1 cellular context compared by ENCODE assay signal in genomic region chr22:42277988-42278776, GRCh38.
TF ChIP-seq lines count a peak whose summit lies in the region.

No MANE protein-coding gene starts in this region.

TF ChIP-seq in SK-N-SH treated with all-trans-retinoic acid at 6 μM for 48 hours, 23 proteins besides CTCF, POLR2A, EP300 and RAD21 (continued from another document):
- TF ChIP-seq, protein P1, sequence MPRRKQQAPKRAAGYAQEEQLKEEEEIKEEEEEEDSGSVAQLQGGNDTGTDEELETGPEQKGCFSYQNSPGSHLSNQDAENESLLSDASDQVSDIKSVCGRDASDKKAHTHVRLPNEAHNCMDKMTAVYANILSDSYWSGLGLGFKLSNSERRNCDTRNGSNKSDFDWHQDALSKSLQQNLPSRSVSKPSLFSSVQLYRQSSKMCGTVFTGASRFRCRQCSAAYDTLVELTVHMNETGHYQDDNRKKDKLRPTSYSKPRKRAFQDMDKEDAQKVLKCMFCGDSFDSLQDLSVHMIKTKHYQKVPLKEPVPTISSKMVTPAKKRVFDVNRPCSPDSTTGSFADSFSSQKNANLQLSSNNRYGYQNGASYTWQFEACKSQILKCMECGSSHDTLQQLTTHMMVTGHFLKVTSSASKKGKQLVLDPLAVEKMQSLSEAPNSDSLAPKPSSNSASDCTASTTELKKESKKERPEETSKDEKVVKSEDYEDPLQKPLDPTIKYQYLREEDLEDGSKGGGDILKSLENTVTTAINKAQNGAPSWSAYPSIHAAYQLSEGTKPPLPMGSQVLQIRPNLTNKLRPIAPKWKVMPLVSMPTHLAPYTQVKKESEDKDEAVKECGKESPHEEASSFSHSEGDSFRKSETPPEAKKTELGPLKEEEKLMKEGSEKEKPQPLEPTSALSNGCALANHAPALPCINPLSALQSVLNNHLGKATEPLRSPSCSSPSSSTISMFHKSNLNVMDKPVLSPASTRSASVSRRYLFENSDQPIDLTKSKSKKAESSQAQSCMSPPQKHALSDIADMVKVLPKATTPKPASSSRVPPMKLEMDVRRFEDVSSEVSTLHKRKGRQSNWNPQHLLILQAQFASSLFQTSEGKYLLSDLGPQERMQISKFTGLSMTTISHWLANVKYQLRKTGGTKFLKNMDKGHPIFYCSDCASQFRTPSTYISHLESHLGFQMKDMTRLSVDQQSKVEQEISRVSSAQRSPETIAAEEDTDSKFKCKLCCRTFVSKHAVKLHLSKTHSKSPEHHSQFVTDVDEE (CRISPR knock-in tag; IDR thresholded peaks at IDR 0.05), result no peak
- TF ChIP-seq, protein P2, sequence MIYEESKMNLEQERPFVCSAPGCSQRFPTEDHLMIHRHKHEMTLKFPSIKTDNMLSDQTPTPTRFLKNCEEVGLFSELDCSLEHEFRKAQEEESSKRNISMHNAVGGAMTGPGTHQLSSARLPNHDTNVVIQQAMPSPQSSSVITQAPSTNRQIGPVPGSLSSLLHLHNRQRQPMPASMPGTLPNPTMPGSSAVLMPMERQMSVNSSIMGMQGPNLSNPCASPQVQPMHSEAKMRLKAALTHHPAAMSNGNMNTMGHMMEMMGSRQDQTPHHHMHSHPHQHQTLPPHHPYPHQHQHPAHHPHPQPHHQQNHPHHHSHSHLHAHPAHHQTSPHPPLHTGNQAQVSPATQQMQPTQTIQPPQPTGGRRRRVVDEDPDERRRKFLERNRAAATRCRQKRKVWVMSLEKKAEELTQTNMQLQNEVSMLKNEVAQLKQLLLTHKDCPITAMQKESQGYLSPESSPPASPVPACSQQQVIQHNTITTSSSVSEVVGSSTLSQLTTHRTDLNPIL (CRISPR knock-in tag; IDR thresholded peaks at IDR 0.05; ENCODE audit: low read depth), result no peak
- TF ChIP-seq, protein P3, sequence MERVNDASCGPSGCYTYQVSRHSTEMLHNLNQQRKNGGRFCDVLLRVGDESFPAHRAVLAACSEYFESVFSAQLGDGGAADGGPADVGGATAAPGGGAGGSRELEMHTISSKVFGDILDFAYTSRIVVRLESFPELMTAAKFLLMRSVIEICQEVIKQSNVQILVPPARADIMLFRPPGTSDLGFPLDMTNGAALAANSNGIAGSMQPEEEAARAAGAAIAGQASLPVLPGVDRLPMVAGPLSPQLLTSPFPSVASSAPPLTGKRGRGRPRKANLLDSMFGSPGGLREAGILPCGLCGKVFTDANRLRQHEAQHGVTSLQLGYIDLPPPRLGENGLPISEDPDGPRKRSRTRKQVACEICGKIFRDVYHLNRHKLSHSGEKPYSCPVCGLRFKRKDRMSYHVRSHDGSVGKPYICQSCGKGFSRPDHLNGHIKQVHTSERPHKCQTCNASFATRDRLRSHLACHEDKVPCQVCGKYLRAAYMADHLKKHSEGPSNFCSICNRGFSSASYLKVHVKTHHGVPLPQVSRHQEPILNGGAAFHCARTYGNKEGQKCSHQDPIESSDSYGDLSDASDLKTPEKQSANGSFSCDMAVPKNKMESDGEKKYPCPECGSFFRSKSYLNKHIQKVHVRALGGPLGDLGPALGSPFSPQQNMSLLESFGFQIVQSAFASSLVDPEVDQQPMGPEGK (CRISPR knock-in tag; IDR thresholded peaks at IDR 0.05; ENCODE audit: borderline replicate concordance), result no peak
- TF ChIP-seq RARB (CRISPR knock-in tag; IDR thresholded peaks at IDR 0.05) (no peak), GLIS3 (CRISPR knock-in tag; IDR thresholded peaks at IDR 0.05) (no peak), OSR1 (CRISPR knock-in tag; IDR thresholded peaks at IDR 0.05) (no peak), ZFP3 (CRISPR knock-in tag; IDR thresholded peaks at IDR 0.05) (no peak), CSDC2 (CRISPR knock-in tag; IDR thresholded peaks at IDR 0.05) (no peak), ZNF70 (CRISPR knock-in tag; IDR thresholded peaks at IDR 0.05) (no peak)
